In genomic region chr12:95244350-95244749, GRCh38 we compare ENCODE assay signal across 20 cellular contexts. TPM values are rescaled to one million over a fixed set of nuclear protein-coding genes. Genes with fewer than 3 reads are reported as not detected.
DNase-seq lines count a peak whose midpoint lies in the region; ATAC-seq, FAIRE-seq and TF ChIP-seq lines count a peak whose summit lies in the region.
"Had no signal": no experiment of that assay in that cellular context is flagged by ENCODE, and none has a peak within 500 bp of the region (broad histone marks: within the 10 kb centered on the region; RNA-seq: fewer than 3 reads in every experiment).

No MANE protein-coding gene starts in this region.

- peaks cover 8 to 14% of the 10 kb centered on the region in 2 experiments; a peak in 2 of 3 replicates for H3K36me3 ChIP-seq in HEK293 (ENCODE audit: control insufficient read depth in 2 of 2, insufficient read depth in 1 of 2, low read length in 2 of 2)
- H3K36me3 ChIP-seq in astrocyte (ENCODE audit: insufficient read depth, low read length): no peaks in the 10 kb centered on the region
- 0 out of 2 replicates have a peak, but pooled peaks cover 2% of the 10 kb centered on the region for H3K36me3 ChIP-seq in H7 (replicated peaks; ENCODE audit: control insufficient read depth, insufficient read depth, low read length)

- peak overlapping the region; percentile 26 for H3K27ac Mint-ChIP-seq in astrocyte (ENCODE audit: unreplicated experiment)
- H3K27ac Mint-ChIP-seq in nephron progenitor cell: peak overlapping the region; percentile 84
- H3K27ac Mint-ChIP-seq: B cell; CD4-positive, CD25-positive, alpha-beta regulatory T cell had no signal

- H3K9me3 Mint-ChIP-seq in astrocyte (ENCODE audit: unreplicated experiment) (no peaks in the 10 kb centered on the region), nephron progenitor cell (peaks cover 4% of the 10 kb centered on the region)
- H3K9me3 Mint-ChIP-seq: CD4-positive, CD25-positive, alpha-beta regulatory T cell; CD8-positive, alpha-beta memory T cell; H9 had no signal

- H3K9me3 ChIP-seq in HEK293 (ENCODE audit: control insufficient read depth, insufficient read depth, low read depth, low read length): no peaks in the 10 kb centered on the region
- H3K9me3 ChIP-seq in astrocyte (ENCODE audit: insufficient read depth, low read depth, low read length): no peaks in the 10 kb centered on the region

- peaks cover 4% of the 10 kb centered on the region for H3K36me3 Mint-ChIP-seq in astrocyte (ENCODE audit: low read depth, unreplicated experiment)
- H3K36me3 Mint-ChIP-seq in nephron progenitor cell (ENCODE audit: low read depth): peaks cover 52% of the 10 kb centered on the region

- no peaks in the 10 kb centered on the region for H3K27me3 Mint-ChIP-seq in astrocyte (ENCODE audit: low read depth, unreplicated experiment)
- no peaks in the 10 kb centered on the region for H3K27me3 Mint-ChIP-seq in nephron progenitor cell (ENCODE audit: low read depth, poor library complexity)
- H3K27me3 Mint-ChIP-seq: B cell; CD4-positive, CD25-positive, alpha-beta regulatory T cell; CD8-positive, alpha-beta memory T cell had no signal

- no peak for TF ChIP-seq CTCF in HEK293 (tag by site-specific recombination; IDR thresholded peaks at IDR 0.05)
- no peak for TF ChIP-seq CTCF in astrocyte (IDR thresholded peaks at IDR 0.05; ENCODE audit: insufficient read depth, low read depth, low read length)
- TF ChIP-seq CTCF in nephron progenitor cell (IDR thresholded peaks at IDR 0.05): no peak

- no peak overlapping the region for H3K4me3 ChIP-seq in HEK293 (ENCODE audit: low read depth, low read length)
- no peak overlapping the region for H3K4me3 ChIP-seq in astrocyte (ENCODE audit: insufficient read depth, low read depth, low read length)
- no peak overlapping the region for H3K4me3 ChIP-seq in H7 (ENCODE audit: insufficient read depth, low read depth, low read length)
- H3K4me3 ChIP-seq: BLaER1 treated with 17β-estradiol and CSF1 and Interleukin-3, amounts not matched to agents 10 nM and 100 nM; GM12878 had no signal

- H3K4me1 Mint-ChIP-seq in astrocyte (ENCODE audit: low read depth, unreplicated experiment) (peaks cover 9% of the 10 kb centered on the region), nephron progenitor cell (peaks cover 34% of the 10 kb centered on the region)

- no peak for ATAC-seq in HG03442 (IDR thresholded peaks at IDR 0.05; ENCODE audit: unreplicated experiment)
- ATAC-seq: GM12878 had no signal

- no peaks in the 10 kb centered on the region for H3K27me3 ChIP-seq in astrocyte (ENCODE audit: insufficient read depth, low read length)
- no peaks in the 10 kb centered on the region for H3K27me3 ChIP-seq in H7 (ENCODE audit: control insufficient read depth, insufficient read depth, low read length)
- H3K27me3 ChIP-seq: BLaER1 treated with 17β-estradiol and CSF1 and Interleukin-3, amounts not matched to agents 10 nM and 100 nM had no signal

- no peak for DNase-seq in astrocyte (ENCODE audit: low read depth)
- no peak for DNase-seq in nephron progenitor cell
- no peak for DNase-seq in NCI-H446 (lab: John Stamatoyannopoulos, UW)
- no peak for DNase-seq in H7
- DNase-seq: CD4-positive, CD25-positive, alpha-beta regulatory T cell; CD8-positive, alpha-beta memory T cell; COR-L47; DMS 273 treated with DMSO at 0.1 percent for 48 hours; DMS53; DND-41; EL; GOT3; H9; KBM-7 had no signal

- no peak overlapping the region for H2AFZ ChIP-seq in astrocyte (ENCODE audit: low read depth, low read length)

- POLR2A ChIA-PET in HEK293 (lab: Yijun Ruan, JAX): no interaction called here

- H3K4me1 ChIP-seq in HEK293 (ENCODE audit: control insufficient read depth, insufficient read depth, low read length) (peaks cover 16% of the 10 kb centered on the region), astrocyte (ENCODE audit: insufficient read depth, low read length) (peaks cover 3% of the 10 kb centered on the region)

- H4K20me1 ChIP-seq in astrocyte (ENCODE audit: insufficient read depth, low read length): peaks cover 85% of the 10 kb centered on the region

- FAIRE-seq in astrocyte (lab: Jason Lieb, UNC): no peak
- FAIRE-seq: GM12878, GM19239 had no signal

- no peak overlapping the region for H3K4me2 ChIP-seq in astrocyte (ENCODE audit: low read length)
- H3K4me2 ChIP-seq: BLaER1 treated with 17β-estradiol and CSF1 and Interleukin-3, amounts not matched to agents 10 nM and 100 nM had no signal

- H3K4me3 Mint-ChIP-seq in astrocyte (ENCODE audit: unreplicated experiment) (no peak overlapping the region), nephron progenitor cell (no peak overlapping the region)
- H3K4me3 Mint-ChIP-seq: B cell; CD4-positive, CD25-positive, alpha-beta regulatory T cell; CD8-positive, alpha-beta memory T cell; H9 had no signal

- no peak overlapping the region for H3K9ac ChIP-seq in astrocyte (ENCODE audit: low read length)
- H3K9ac ChIP-seq: BLaER1 treated with 17β-estradiol and CSF1 and Interleukin-3, amounts not matched to agents 10 nM and 100 nM had no signal

- CTCF ChIA-PET in HEK293 (lab: Yijun Ruan, JAX): interaction anchor here (1.0 kb wide), 1 partner anchor 13 kb away, joined by 3 read pairs; no protein-coding TSS in a partner anchor

- H3K79me2 ChIP-seq in astrocyte (ENCODE audit: insufficient read depth, low read length): peaks cover 75% of the 10 kb centered on the region

- no peak overlapping the region for H3K27ac ChIP-seq in HEK293 (ENCODE audit: extremely low read depth, low read depth, low read length)
- no peak overlapping the region for H3K27ac ChIP-seq in astrocyte (ENCODE audit: low read depth, low read length)
- H3K27ac ChIP-seq: BLaER1 treated with 17β-estradiol and CSF1 and Interleukin-3, amounts not matched to agents 10 nM and 100 nM had no signal

TF ChIP-seq in HEK293, 187 proteins besides CTCF, POLR2A, EP300 and RAD21:
- TF ChIP-seq ZNF114 (tag by site-specific recombination; IDR thresholded peaks at IDR 0.05): no peak
- peak; percentile 80 for TF ChIP-seq ZNF18 (tag by site-specific recombination; IDR thresholded peaks at IDR 0.05)
- TF ChIP-seq ZNF600 (tag by site-specific recombination; IDR thresholded peaks at IDR 0.05): peak; percentile 57; the same call in 1 of the 2 replicates

RNA-seq across cellular contexts. Expression of gene VEZT, which starts 26.7 kb away (rescaled TPM):
- 106 and 107 TPM in 2 replicates for total RNA-seq in astrocyte
- 53.3 and 61.3 TPM in 2 replicates for total RNA-seq in H7 (2014; rRNA removed; shearing (Covaris generic))

RNA-seq across cellular contexts. Expression of gene FGD6, which starts 27.1 kb away (rescaled TPM):
- total RNA-seq in astrocyte: 25.3 and 26.5 TPM in 2 replicates
- 11.1 and 16.1 TPM in 2 replicates for total RNA-seq in H7 (2014; rRNA removed; shearing (Covaris generic))
